8 cellular contexts compared by ENCODE assay signal in the genomic region with DNA sequence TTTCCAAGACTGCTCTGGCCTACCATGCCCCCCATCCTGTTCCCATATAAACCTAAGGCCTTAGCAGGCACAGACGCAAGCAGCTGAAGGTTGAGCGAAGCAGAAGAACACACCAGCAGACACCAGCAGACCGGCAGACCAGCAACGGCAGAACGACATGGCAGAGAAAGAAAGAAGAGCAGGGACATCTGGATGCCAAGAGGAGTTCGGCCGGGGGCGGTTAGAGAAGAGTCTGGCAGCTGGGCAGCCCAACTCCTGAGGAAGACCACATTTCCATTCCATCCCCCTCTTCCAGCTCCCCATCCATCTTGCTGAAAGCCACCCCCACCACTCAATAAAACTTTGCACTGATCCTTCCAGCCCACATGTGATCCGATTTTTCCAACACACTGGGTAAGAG. TPM values are rescaled to one million over a fixed set of nuclear protein-coding genes. Genes with fewer than 3 reads are reported as not detected.
"Had no signal": no experiment of that assay in that cellular context is flagged by ENCODE, and none has a peak within 500 bp of the region (broad histone marks: within the 10 kb centered on the region; RNA-seq: fewer than 3 reads in every experiment).

No MANE protein-coding gene starts in this region.

- ATAC-seq: HCT116, HepG2 had no signal

- H3K27ac ChIP-seq: HL-60 had no signal

- H3K36me3 ChIP-seq: HAP-1 had no signal

- DNase-seq: GOT3, H7, HFFc6, KBM-7 had no signal

- H3K4me3 ChIP-seq: HAP-1 had no signal

- H3K9me3 ChIP-seq: HAP-1 had no signal

- H3K4me1 ChIP-seq: HAP-1 had no signal

RNA-seq across cellular contexts. Expression of gene ST8SIA1, which starts 5.2 kb away (rescaled TPM):
- total RNA-seq: HepG2, HFFc6 had no signal
